In the genomic region with DNA sequence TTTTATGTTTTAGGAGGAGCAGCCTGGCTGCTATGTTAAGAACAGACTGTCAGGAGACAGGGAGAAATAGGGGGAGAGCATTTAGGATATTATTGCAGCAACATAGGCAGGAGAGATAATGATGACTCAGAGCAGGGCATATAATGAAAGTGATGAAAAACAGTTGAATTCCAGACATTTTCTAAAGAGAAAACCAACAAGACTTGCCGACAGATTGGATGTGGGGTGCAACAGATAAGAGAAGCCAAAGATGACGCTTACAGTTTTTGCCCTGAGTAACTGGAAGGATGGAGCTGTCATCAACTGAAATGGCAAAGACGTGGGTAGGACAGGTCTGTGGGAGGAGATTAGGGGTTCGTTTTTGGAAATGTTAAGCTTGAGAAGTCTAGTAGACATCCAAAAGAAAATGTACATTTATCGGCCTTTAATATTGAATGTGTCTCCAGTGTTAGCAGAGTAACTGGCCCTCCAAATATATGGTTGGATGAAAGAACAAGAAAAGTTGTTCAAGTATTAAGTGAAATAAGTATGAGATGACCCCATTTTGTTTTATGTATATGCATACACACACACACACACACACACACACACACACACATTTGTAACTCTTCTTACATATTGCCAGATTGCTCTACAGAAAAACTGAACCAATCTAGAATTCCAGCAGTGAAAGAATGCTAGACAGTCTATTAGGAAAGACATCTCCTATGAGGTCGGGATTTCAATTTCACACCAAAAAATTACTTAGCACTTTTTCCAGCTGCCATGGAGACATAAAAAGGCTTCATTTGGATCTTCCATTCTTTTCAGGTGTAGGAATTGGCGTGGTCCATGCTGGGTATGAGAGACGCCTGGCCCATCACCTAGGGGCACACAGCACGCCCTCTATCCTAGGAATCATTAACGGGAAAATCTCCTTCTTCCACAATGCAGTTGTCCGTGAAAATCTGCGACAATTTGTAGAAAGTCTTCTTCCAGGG, we compare ENCODE assay signal across 1 cellular context.
TF ChIP-seq lines count a peak whose summit lies in the region.

No MANE protein-coding gene starts in this region.

TF ChIP-seq in K562, 482 proteins besides CTCF, POLR2A, EP300 and RAD21 (continued from another document and continues in another):
- TF ChIP-seq, protein P1, sequence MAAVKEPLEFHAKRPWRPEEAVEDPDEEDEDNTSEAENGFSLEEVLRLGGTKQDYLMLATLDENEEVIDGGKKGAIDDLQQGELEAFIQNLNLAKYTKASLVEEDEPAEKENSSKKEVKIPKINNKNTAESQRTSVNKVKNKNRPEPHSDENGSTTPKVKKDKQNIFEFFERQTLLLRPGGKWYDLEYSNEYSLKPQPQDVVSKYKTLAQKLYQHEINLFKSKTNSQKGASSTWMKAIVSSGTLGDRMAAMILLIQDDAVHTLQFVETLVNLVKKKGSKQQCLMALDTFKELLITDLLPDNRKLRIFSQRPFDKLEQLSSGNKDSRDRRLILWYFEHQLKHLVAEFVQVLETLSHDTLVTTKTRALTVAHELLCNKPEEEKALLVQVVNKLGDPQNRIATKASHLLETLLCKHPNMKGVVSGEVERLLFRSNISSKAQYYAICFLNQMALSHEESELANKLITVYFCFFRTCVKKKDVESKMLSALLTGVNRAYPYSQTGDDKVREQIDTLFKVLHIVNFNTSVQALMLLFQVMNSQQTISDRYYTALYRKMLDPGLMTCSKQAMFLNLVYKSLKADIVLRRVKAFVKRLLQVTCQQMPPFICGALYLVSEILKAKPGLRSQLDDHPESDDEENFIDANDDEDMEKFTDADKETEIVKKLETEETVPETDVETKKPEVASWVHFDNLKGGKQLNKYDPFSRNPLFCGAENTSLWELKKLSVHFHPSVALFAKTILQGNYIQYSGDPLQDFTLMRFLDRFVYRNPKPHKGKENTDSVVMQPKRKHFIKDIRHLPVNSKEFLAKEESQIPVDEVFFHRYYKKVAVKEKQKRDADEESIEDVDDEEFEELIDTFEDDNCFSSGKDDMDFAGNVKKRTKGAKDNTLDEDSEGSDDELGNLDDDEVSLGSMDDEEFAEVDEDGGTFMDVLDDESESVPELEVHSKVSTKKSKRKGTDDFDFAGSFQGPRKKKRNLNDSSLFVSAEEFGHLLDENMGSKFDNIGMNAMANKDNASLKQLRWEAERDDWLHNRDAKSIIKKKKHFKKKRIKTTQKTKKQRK (IDR thresholded peaks at IDR 0.05; ENCODE audit: borderline replicate concordance, low read depth, low read length): no peak
- TF ChIP-seq MYBL2 (IDR thresholded peaks at IDR 0.05; ENCODE audit: low read depth) (peak; percentile 59; the same call in 1 of the 2 replicates), MYBL2 (CRISPR knock-in tag; IDR thresholded peaks at IDR 0.05; ENCODE audit: borderline replicate concordance) (no peak), ZBED1 (IDR thresholded peaks at IDR 0.05) (0 out of 2 replicates have a peak, but pooled peaks have one; percentile 45), TAL1 (IDR thresholded peaks at IDR 0.05) (peak; percentile 97), CBFA2T3 (IDR thresholded peaks at IDR 0.05) (peak; percentile 99), ATF1 (CRISPR knock-in tag; IDR thresholded peaks at IDR 0.05) (no peak), ATF1 (tag; IDR thresholded peaks at IDR 0.05) (peak; percentile 93), CXXC5 (CRISPR knock-in tag; IDR thresholded peaks at IDR 0.05) (peak; percentile 74), NCOA2 (IDR thresholded peaks at IDR 0.05; ENCODE audit: partially characterized antibody in 2 of 2) (peak; percentile 93 to 95), PHB (CRISPR knock-in tag; IDR thresholded peaks at IDR 0.05) (no peak), HDAC6 (IDR thresholded peaks at IDR 0.05; ENCODE audit: low read depth, low read length) (no peak), MCM7 (IDR thresholded peaks at IDR 0.05) (no peak), KDM1A (IDR thresholded peaks at IDR 0.05) (peak; percentile 98 to 99), ZNF354B (CRISPR knock-in tag; IDR thresholded peaks at IDR 0.05) (no peak), SOX6 (IDR thresholded peaks at IDR 0.05) (peak; percentile 96), ZFX (CRISPR knock-in tag; IDR thresholded peaks at IDR 0.05) (no peak), NFIC (IDR thresholded peaks at IDR 0.05) (peak; percentile 92), PHF21A (IDR thresholded peaks at IDR 0.05; ENCODE audit: borderline replicate concordance, low read depth) (peak; percentile 95), ERF (CRISPR knock-in tag; IDR thresholded peaks at IDR 0.05) (0 out of 2 replicates have a peak, but pooled peaks have one; percentile 35), KHSRP (IDR thresholded peaks at IDR 0.05) (peak; percentile 80), ZNF239 (CRISPR knock-in tag; IDR thresholded peaks at IDR 0.05) (no peak), CBFA2T2 (conservative IDR thresholded peaks at IDR 0.05) (peak; percentile 98), SMARCA5 (IDR thresholded peaks at IDR 0.05) (peak; percentile 45; the same call in 1 of the 2 replicates), POLR2B (IDR thresholded peaks at IDR 0.05; ENCODE audit: low read depth, partially characterized antibody) (peak; percentile 50), FOS (IDR thresholded peaks at IDR 0.05; ENCODE audit: extremely low read depth, insufficient read length) (peak; percentile 72), TBL1XR1 (IDR thresholded peaks at IDR 0.05; ENCODE audit: low read length in 2 of 2) (peak; percentile 87 to 98; a peak in 3 of 4 replicates), DACH1 (IDR thresholded peaks at IDR 0.05; ENCODE audit: partially characterized antibody) (peak; percentile 90), TEAD1 (CRISPR knock-in tag; IDR thresholded peaks at IDR 0.05) (peak; percentile 95 to 99), GATAD2A (IDR thresholded peaks at IDR 0.05) (peak; percentile 85; the same call in 1 of the 2 replicates), EP400 (IDR thresholded peaks at IDR 0.05) (peak; percentile 86), HDAC2 (IDR thresholded peaks at IDR 0.05) (peak; percentile 99), NCOA4 (IDR thresholded peaks at IDR 0.05; ENCODE audit: partially characterized antibody) (peak; percentile 36), SMARCE1 (IDR thresholded peaks at IDR 0.05) (peak; percentile 100), TRIM28 (IDR thresholded peaks at IDR 0.05) (peak; percentile 57; the same call in 1 of the 2 replicates), DIDO1 (tag; IDR thresholded peaks at IDR 0.05; ENCODE audit: low read depth) (0 out of 2 replicates have a peak, but pooled peaks have one; percentile 14), CBX5 (IDR thresholded peaks at IDR 0.05; ENCODE audit: borderline replicate concordance, low read depth) (0 out of 2 replicates have a peak, but pooled peaks have one; percentile 29), NEUROD1 (IDR thresholded peaks at IDR 0.05; ENCODE audit: borderline replicate concordance, low read depth, low read length, partially characterized antibody) (peak; percentile 93), NBN (IDR thresholded peaks at IDR 0.05; ENCODE audit: low read depth) (peak; percentile 99), SUPT5H (IDR thresholded peaks at IDR 0.05) (peak; percentile 14; the same call in 1 of the 2 replicates)
- TF ChIP-seq, protein P2, sequence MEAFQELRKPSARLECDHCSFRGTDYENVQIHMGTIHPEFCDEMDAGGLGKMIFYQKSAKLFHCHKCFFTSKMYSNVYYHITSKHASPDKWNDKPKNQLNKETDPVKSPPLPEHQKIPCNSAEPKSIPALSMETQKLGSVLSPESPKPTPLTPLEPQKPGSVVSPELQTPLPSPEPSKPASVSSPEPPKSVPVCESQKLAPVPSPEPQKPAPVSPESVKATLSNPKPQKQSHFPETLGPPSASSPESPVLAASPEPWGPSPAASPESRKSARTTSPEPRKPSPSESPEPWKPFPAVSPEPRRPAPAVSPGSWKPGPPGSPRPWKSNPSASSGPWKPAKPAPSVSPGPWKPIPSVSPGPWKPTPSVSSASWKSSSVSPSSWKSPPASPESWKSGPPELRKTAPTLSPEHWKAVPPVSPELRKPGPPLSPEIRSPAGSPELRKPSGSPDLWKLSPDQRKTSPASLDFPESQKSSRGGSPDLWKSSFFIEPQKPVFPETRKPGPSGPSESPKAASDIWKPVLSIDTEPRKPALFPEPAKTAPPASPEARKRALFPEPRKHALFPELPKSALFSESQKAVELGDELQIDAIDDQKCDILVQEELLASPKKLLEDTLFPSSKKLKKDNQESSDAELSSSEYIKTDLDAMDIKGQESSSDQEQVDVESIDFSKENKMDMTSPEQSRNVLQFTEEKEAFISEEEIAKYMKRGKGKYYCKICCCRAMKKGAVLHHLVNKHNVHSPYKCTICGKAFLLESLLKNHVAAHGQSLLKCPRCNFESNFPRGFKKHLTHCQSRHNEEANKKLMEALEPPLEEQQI (IDR thresholded peaks at IDR 0.05): peak; percentile 96
- TF ChIP-seq, protein P3, sequence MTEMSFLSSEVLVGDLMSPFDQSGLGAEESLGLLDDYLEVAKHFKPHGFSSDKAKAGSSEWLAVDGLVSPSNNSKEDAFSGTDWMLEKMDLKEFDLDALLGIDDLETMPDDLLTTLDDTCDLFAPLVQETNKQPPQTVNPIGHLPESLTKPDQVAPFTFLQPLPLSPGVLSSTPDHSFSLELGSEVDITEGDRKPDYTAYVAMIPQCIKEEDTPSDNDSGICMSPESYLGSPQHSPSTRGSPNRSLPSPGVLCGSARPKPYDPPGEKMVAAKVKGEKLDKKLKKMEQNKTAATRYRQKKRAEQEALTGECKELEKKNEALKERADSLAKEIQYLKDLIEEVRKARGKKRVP (CRISPR knock-in tag; IDR thresholded peaks at IDR 0.05): 0 out of 2 replicates have a peak, but pooled peaks have one; percentile 19
- TF ChIP-seq, protein P4, sequence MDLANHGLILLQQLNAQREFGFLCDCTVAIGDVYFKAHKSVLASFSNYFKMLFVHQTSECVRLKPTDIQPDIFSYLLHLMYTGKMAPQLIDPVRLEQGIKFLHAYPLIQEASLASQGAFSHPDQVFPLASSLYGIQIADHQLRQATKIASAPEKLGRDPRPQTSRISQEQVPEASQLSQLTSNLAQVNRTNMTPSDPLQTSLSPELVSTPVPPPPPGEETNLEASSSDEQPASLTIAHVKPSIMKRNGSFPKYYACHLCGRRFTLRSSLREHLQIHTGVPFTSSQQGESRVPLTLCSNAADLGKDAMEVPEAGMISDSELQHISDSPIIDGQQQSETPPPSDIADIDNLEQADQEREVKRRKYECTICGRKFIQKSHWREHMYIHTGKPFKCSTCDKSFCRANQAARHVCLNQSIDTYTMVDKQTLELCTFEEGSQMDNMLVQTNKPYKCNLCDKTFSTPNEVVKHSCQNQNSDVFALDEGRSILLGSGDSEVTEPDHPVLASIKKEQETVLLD (IDR thresholded peaks at IDR 0.05): peak; percentile 85; the same call in 1 of the 2 replicates
- TF ChIP-seq, protein P5, sequence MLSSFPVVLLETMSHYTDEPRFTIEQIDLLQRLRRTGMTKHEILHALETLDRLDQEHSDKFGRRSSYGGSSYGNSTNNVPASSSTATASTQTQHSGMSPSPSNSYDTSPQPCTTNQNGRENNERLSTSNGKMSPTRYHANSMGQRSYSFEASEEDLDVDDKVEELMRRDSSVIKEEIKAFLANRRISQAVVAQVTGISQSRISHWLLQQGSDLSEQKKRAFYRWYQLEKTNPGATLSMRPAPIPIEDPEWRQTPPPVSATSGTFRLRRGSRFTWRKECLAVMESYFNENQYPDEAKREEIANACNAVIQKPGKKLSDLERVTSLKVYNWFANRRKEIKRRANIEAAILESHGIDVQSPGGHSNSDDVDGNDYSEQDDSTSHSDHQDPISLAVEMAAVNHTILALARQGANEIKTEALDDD (IDR thresholded peaks at IDR 0.05): 0 out of 2 replicates have a peak, but pooled peaks have one; percentile 45
- TF ChIP-seq, protein P6, sequence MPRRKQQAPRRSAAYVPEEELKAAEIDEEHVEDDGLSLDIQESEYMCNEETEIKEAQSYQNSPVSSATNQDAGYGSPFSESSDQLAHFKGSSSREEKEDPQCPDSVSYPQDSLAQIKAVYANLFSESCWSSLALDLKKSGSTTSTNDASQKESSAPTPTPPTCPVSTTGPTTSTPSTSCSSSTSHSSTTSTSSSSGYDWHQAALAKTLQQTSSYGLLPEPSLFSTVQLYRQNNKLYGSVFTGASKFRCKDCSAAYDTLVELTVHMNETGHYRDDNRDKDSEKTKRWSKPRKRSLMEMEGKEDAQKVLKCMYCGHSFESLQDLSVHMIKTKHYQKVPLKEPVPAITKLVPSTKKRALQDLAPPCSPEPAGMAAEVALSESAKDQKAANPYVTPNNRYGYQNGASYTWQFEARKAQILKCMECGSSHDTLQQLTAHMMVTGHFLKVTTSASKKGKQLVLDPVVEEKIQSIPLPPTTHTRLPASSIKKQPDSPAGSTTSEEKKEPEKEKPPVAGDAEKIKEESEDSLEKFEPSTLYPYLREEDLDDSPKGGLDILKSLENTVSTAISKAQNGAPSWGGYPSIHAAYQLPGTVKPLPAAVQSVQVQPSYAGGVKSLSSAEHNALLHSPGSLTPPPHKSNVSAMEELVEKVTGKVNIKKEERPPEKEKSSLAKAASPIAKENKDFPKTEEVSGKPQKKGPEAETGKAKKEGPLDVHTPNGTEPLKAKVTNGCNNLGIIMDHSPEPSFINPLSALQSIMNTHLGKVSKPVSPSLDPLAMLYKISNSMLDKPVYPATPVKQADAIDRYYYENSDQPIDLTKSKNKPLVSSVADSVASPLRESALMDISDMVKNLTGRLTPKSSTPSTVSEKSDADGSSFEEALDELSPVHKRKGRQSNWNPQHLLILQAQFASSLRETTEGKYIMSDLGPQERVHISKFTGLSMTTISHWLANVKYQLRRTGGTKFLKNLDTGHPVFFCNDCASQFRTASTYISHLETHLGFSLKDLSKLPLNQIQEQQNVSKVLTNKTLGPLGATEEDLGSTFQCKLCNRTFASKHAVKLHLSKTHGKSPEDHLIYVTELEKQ (CRISPR knock-in tag; IDR thresholded peaks at IDR 0.05): no peak
- TF ChIP-seq, protein P7, sequence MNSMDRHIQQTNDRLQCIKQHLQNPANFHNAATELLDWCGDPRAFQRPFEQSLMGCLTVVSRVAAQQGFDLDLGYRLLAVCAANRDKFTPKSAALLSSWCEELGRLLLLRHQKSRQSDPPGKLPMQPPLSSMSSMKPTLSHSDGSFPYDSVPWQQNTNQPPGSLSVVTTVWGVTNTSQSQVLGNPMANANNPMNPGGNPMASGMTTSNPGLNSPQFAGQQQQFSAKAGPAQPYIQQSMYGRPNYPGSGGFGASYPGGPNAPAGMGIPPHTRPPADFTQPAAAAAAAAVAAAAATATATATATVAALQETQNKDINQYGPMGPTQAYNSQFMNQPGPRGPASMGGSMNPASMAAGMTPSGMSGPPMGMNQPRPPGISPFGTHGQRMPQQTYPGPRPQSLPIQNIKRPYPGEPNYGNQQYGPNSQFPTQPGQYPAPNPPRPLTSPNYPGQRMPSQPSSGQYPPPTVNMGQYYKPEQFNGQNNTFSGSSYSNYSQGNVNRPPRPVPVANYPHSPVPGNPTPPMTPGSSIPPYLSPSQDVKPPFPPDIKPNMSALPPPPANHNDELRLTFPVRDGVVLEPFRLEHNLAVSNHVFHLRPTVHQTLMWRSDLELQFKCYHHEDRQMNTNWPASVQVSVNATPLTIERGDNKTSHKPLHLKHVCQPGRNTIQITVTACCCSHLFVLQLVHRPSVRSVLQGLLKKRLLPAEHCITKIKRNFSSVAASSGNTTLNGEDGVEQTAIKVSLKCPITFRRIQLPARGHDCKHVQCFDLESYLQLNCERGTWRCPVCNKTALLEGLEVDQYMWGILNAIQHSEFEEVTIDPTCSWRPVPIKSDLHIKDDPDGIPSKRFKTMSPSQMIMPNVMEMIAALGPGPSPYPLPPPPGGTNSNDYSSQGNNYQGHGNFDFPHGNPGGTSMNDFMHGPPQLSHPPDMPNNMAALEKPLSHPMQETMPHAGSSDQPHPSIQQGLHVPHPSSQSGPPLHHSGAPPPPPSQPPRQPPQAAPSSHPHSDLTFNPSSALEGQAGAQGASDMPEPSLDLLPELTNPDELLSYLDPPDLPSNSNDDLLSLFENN (IDR thresholded peaks at IDR 0.05; ENCODE audit: low read depth in 2 of 2, low read length in 2 of 2): peak in 1 of 2 experiments; percentile 91; a peak in 2 of 4 replicates
